Comparison of ENCODE assay signal across 8 cellular contexts in the genomic region with DNA sequence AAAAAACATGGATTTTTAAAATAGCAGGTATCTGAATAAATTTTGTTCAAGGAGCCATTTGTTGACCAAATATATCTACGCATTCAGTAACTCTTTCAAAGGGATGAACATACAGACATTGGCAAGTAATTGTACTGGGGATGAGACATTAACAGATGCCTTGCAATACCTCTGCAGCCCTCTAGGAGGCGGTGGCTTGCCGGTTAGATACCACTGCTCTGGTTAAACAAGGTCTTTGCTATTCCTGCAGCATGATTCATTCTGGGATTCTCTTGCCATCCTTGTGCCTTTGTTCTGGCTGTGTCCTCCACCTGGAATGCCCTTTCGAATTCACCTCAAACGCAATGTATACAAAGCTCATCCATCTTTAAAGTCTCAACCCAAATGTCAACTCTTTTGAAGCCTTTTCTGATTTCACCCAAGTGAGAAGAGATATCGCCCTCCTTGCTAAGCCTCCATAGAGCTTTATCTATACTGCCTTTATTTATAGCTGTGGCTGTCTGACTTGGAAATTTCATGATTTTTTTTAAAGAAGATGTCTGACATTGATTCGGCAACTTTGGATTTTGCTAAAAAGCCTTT.
A peak's percentile ranks its signal among the peaks of the same experiment; 100 is the strongest.
DNase-seq lines count a peak whose midpoint lies in the region; ATAC-seq, FAIRE-seq and TF ChIP-seq lines count a peak whose summit lies in the region.

No MANE protein-coding gene starts in this region.

- H3K36me3 ChIP-seq in GM12878 (ENCODE audit: control insufficient read depth in 2 of 2, insufficient read depth in 2 of 2, low read length in 1 of 2), result no peaks in the 10 kb centered on the region
- no peaks in the 10 kb centered on the region for H3K36me3 ChIP-seq in neural cell (ENCODE audit: insufficient read depth, low read length)

- H3K9me3 ChIP-seq in GM12878 (replicated peaks; ENCODE audit: control insufficient read depth, insufficient read depth, low read length), result no peaks in the 10 kb centered on the region
- H3K9me3 ChIP-seq in neural cell (ENCODE audit: low read length), result no peaks in the 10 kb centered on the region

- intact Hi-C loops in GM12878 (cut with micrococcal nuclease; ENCODE audit: unreplicated experiment), result no loop called here

- POLR2A ChIA-PET in GM12878 (lab: Charles Lee), result no interaction called here

- TF ChIP-seq EP300 in GM12878 (IDR thresholded peaks at IDR 0.05; ENCODE audit: borderline replicate concordance in 1 of 2, control insufficient read depth in 1 of 2, low read depth in 2 of 2, low read length in 2 of 2), result no peak
- TF ChIP-seq EP300 in neural cell (conservative IDR thresholded peaks at IDR 0.05; ENCODE audit: poor library complexity, severe bottlenecking), result no peak

- DNase-seq in SKM-1 treated with dmso at 0.1 percent for 144 hours (lab: John Stamatoyannopoulos, UW; ENCODE audit: unreplicated experiment) (peak; percentile 3), SKM-1 (lab: John Stamatoyannopoulos, UW; ENCODE audit: unreplicated experiment) (no peak), Kasumi-1 (lab: John Stamatoyannopoulos, UW) (peak; percentile 42 to 46), GM12878 (ENCODE audit: low read depth, low spot score) (no peak), NCI-H1092 (lab: John Stamatoyannopoulos, UW) (no peak)

- no TSS peak for BruUV-seq in GM12878 (replicated peaks; lab: Mats Ljungman, UMichigan)

- H4K20me1 ChIP-seq in GM12878 (ENCODE audit: control insufficient read depth, insufficient read depth) (no peaks in the 10 kb centered on the region), neural cell (ENCODE audit: insufficient read depth) (no peaks in the 10 kb centered on the region)

- FAIRE-seq in GM12878 (lab: Jason Lieb, UNC), result no peak

- no peak for TF ChIP-seq POLR2A in GM12878 (IDR thresholded peaks at IDR 0.05; ENCODE audit: low read depth, low read length)

- TF ChIP-seq CTCF in GM12878 (IDR thresholded peaks at IDR 0.05 in 2 of 3, conservative IDR thresholded peaks at IDR 0.05 in 1 of 3; ENCODE audit: control insufficient read depth in 2 of 3, extremely low read depth in 1 of 3, insufficient read depth in 1 of 3, low read depth in 3 of 3, low read length in 3 of 3) (peak; percentile 21 to 80 (median 74)), neural cell (IDR thresholded peaks at IDR 0.05; ENCODE audit: poor library complexity, severe bottlenecking) (peak; percentile 49)

- TF ChIP-seq RAD21 in GM12878 (IDR thresholded peaks at IDR 0.05; ENCODE audit: insufficient read depth, low read depth, low read length) (0 out of 2 replicates have a peak, but pooled peaks have one; percentile 19), neural cell (conservative IDR thresholded peaks at IDR 0.05) (no peak)

- H2AFZ ChIP-seq in GM12878 (ENCODE audit: control insufficient read depth, low read depth, low read length), result no peak overlapping the region
- no peak overlapping the region for H2AFZ ChIP-seq in neural cell (ENCODE audit: low read depth, low read length)

- in situ Hi-C loops in GM12878 (cut with MboI), result no loop called here

- peak; percentile 46; the same call in 1 of the 3 replicates for ATAC-seq in GM12878
- ATAC-seq in GM19035 (IDR thresholded peaks at IDR 0.05; ENCODE audit: unreplicated experiment), result no peak
- ATAC-seq in GM21717 (IDR thresholded peaks at IDR 0.05; ENCODE audit: unreplicated experiment), result no peak

- CTCF ChIA-PET in GM12878 (lab: Yijun Ruan, JAX), result interaction anchor here (0.9 to 1.4 kb wide), 2 partner anchors 11 to 23 kb away, joined by 3 to 5 read pairs; no protein-coding TSS in a partner anchor

- no peak overlapping the region for H3K4me2 ChIP-seq in GM12878 (ENCODE audit: control insufficient read depth, insufficient read depth)
- no peak overlapping the region for H3K4me2 ChIP-seq in neural cell (ENCODE audit: low read length)

- SMC1A ChIA-PET in GM12878 (lab: Charles Lee; ENCODE audit: uncharacterized antibody, unreplicated experiment), result no interaction called here

- H3K4me3 ChIP-seq in GM12878, result no peak overlapping the region
- no peak overlapping the region for H3K4me3 ChIP-seq in neural cell (ENCODE audit: low read length)

- H3K79me2 ChIP-seq in GM12878 (ENCODE audit: control insufficient read depth, insufficient read depth, low read length) (no peaks in the 10 kb centered on the region), neural cell (replicated peaks; ENCODE audit: insufficient read depth, low read length) (no peaks in the 10 kb centered on the region)

- WGBS in GM12878 (ENCODE audit: insufficient coverage, insufficient replicate concordance, low lambda C conversion rate, missing lambda C conversion rate), result 10% methylated on average over 7 of the region's 7 CpGs

- RAD21 ChIA-PET in GM12878 (lab: Charles Lee; ENCODE audit: unreplicated experiment), result no interaction called here

- H3K27ac ChIP-seq in GM12878 (ENCODE audit: control insufficient read depth, insufficient read depth), result no peak overlapping the region
- no peak overlapping the region for H3K27ac ChIP-seq in neural cell (ENCODE audit: low read length)

- H3K27me3 ChIP-seq in GM12878 (replicated peaks in 1 of 2; ENCODE audit: control insufficient read depth in 2 of 2, insufficient read depth in 2 of 2, low read length in 1 of 2), result no peaks in the 10 kb centered on the region
- no peaks in the 10 kb centered on the region for H3K27me3 ChIP-seq in neural cell (ENCODE audit: insufficient read depth, low read depth, low read length)

- H3F3A ChIP-seq in neural cell (ENCODE audit: insufficient read depth, low read length, poor library complexity, severe bottlenecking), result no peaks in the 10 kb centered on the region

- H3K4me1 ChIP-seq in GM12878 (ENCODE audit: control insufficient read depth, insufficient read depth, low read length), result no peaks in the 10 kb centered on the region

- no peaks in the 10 kb centered on the region for H3K9me2 ChIP-seq in neural cell (ENCODE audit: insufficient read depth, low read length)

- H3K9ac ChIP-seq in GM12878 (ENCODE audit: control insufficient read depth, insufficient read depth, low read length) (no peak overlapping the region), neural cell (ENCODE audit: low read length) (no peak overlapping the region)

TF ChIP-seq in GM12878, 131 proteins besides CTCF, POLR2A, EP300 and RAD21 (continues in another document):
- TF ChIP-seq NR2C2 (IDR thresholded peaks at IDR 0.05; ENCODE audit: borderline replicate concordance, control insufficient read depth, insufficient read length, low read depth) (no peak), ETV6 (conservative IDR thresholded peaks at IDR 0.05 in 1 of 2, IDR thresholded peaks at IDR 0.05 in 1 of 2; ENCODE audit: borderline replicate concordance in 1 of 2, low read depth in 1 of 2) (no peak), BMI1 (IDR thresholded peaks at IDR 0.05; ENCODE audit: borderline replicate concordance) (no peak)
- TF ChIP-seq, protein P1, sequence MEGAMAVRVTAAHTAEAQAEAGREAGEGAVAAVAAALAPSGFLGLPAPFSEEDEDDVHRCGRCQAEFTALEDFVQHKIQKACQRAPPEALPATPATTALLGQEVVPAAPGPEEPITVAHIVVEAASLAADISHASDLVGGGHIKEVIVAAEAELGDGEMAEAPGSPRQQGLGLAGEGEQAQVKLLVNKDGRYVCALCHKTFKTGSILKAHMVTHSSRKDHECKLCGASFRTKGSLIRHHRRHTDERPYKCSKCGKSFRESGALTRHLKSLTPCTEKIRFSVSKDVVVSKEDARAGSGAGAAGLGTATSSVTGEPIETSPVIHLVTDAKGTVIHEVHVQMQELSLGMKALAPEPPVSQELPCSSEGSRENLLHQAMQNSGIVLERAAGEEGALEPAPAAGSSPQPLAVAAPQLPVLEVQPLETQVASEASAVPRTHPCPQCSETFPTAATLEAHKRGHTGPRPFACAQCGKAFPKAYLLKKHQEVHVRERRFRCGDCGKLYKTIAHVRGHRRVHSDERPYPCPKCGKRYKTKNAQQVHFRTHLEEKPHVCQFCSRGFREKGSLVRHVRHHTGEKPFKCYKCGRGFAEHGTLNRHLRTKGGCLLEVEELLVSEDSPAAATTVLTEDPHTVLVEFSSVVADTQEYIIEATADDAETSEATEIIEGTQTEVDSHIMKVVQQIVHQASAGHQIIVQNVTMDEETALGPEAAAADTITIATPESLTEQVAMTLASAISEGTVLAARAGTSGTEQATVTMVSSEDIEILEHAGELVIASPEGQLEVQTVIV (IDR thresholded peaks at IDR 0.05; ENCODE audit: borderline replicate concordance, partially characterized antibody), result no peak

TF ChIP-seq in neural cell, 6 proteins besides CTCF, POLR2A, EP300 and RAD21:
- TF ChIP-seq POLR2AphosphoS5 (IDR thresholded peaks at IDR 0.05), result no peak
- TF ChIP-seq TAF1 (IDR thresholded peaks at IDR 0.05; ENCODE audit: low read depth), result no peak
- TF ChIP-seq SMC3 (conservative IDR thresholded peaks at IDR 0.05; ENCODE audit: poor library complexity), result no peak
- no peak for TF ChIP-seq EZH2 (IDR thresholded peaks at IDR 0.05; ENCODE audit: borderline replicate concordance, insufficient read depth, low read length, poor library complexity, severe bottlenecking)
- TF ChIP-seq, protein P2, sequence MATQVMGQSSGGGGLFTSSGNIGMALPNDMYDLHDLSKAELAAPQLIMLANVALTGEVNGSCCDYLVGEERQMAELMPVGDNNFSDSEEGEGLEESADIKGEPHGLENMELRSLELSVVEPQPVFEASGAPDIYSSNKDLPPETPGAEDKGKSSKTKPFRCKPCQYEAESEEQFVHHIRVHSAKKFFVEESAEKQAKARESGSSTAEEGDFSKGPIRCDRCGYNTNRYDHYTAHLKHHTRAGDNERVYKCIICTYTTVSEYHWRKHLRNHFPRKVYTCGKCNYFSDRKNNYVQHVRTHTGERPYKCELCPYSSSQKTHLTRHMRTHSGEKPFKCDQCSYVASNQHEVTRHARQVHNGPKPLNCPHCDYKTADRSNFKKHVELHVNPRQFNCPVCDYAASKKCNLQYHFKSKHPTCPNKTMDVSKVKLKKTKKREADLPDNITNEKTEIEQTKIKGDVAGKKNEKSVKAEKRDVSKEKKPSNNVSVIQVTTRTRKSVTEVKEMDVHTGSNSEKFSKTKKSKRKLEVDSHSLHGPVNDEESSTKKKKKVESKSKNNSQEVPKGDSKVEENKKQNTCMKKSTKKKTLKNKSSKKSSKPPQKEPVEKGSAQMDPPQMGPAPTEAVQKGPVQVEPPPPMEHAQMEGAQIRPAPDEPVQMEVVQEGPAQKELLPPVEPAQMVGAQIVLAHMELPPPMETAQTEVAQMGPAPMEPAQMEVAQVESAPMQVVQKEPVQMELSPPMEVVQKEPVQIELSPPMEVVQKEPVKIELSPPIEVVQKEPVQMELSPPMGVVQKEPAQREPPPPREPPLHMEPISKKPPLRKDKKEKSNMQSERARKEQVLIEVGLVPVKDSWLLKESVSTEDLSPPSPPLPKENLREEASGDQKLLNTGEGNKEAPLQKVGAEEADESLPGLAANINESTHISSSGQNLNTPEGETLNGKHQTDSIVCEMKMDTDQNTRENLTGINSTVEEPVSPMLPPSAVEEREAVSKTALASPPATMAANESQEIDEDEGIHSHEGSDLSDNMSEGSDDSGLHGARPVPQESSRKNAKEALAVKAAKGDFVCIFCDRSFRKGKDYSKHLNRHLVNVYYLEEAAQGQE (IDR thresholded peaks at IDR 0.05; ENCODE audit: borderline replicate concordance), result no peak
- TF ChIP-seq MXI1 (conservative IDR thresholded peaks at IDR 0.05; ENCODE audit: poor library complexity, severe bottlenecking), result no peak
TF ChIP-seq in neural cell: peak in this region for 0.

Comparison
In these comparisons a context has a peak if more than half of its experiments do, and no peak if none do; other contexts are left out.
1. DNase-seq: peak in SKM-1 treated with dmso at 0.1 percent for 144 hours (single experiment) and Kasumi-1 (2 of 2); none in SKM-1 (single experiment), GM12878 (single experiment) and NCI-H1092 (single experiment).